ENCODE assay signal across 1 cellular context in genomic region chr13:102845630-102846260, GRCh38.
TF ChIP-seq lines count a peak whose summit lies in the region.

Gene ERCC5, plus strand, starts transcription at chr13:102846032. Its CDS starts 235 bp downstream, at chr13:102846267.

TF ChIP-seq in SK-N-SH, 30 proteins besides CTCF, POLR2A, EP300 and RAD21 (continued from another document):
- TF ChIP-seq ZBTB33 (IDR thresholded peaks at IDR 0.05; ENCODE audit: borderline replicate concordance, low read depth): peak; percentile 53; the same call in 1 of the 2 replicates
- TF ChIP-seq GATA2 (CRISPR knock-in tag; IDR thresholded peaks at IDR 0.05): no peak
- TF ChIP-seq USF2 (IDR thresholded peaks at IDR 0.05; ENCODE audit: borderline replicate concordance, low read depth, low read length): no peak; the same call in 1 of the 2 replicates
- no peak for TF ChIP-seq JUND (IDR thresholded peaks at IDR 0.05)
- no peak for TF ChIP-seq TEAD4 (IDR thresholded peaks at IDR 0.05; ENCODE audit: borderline replicate concordance, insufficient read depth)
- peak; percentile 86 for TF ChIP-seq CHD2 (IDR thresholded peaks at IDR 0.05; ENCODE audit: low read length, partially characterized antibody)
- TF ChIP-seq FOXJ3 (CRISPR knock-in tag; IDR thresholded peaks at IDR 0.05): peak; percentile 61; the same call in 1 of the 2 replicates
- no peak for TF ChIP-seq MEF2A (IDR thresholded peaks at IDR 0.05; ENCODE audit: borderline replicate concordance, low read depth)
- TF ChIP-seq SMC3 (IDR thresholded peaks at IDR 0.05; ENCODE audit: low read depth, low read length): no peak
- peak; percentile 33; the same call in 1 of the 2 replicates for TF ChIP-seq REST (IDR thresholded peaks at IDR 0.05; ENCODE audit: low read depth, low read length)
